In the genomic region with DNA sequence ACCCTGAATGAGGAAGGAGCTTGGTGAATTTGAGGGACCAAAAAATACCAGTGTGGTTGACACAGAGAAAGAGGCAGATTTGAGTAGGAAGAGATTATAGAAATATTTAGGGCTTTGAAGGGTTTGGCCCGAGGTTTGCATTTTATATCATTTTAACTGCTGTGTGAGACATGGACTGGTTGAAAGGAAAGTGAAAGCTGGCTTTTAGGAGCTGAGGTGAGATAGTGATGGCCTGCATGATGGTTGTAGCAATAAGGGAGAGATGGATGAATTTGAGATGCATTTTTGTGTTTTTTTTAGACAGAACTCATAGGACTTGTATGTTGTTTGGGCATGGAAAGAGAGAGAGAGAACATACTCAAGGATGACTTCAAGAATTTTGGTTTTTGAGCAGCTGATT, we compare ENCODE assay signal across 1 cellular context.
TF ChIP-seq lines count a peak whose summit lies in the region.

No MANE protein-coding gene starts in this region.

TF ChIP-seq in GM12878, 131 proteins besides CTCF, POLR2A, EP300 and RAD21 (continued from another document):
- TF ChIP-seq, protein P1, sequence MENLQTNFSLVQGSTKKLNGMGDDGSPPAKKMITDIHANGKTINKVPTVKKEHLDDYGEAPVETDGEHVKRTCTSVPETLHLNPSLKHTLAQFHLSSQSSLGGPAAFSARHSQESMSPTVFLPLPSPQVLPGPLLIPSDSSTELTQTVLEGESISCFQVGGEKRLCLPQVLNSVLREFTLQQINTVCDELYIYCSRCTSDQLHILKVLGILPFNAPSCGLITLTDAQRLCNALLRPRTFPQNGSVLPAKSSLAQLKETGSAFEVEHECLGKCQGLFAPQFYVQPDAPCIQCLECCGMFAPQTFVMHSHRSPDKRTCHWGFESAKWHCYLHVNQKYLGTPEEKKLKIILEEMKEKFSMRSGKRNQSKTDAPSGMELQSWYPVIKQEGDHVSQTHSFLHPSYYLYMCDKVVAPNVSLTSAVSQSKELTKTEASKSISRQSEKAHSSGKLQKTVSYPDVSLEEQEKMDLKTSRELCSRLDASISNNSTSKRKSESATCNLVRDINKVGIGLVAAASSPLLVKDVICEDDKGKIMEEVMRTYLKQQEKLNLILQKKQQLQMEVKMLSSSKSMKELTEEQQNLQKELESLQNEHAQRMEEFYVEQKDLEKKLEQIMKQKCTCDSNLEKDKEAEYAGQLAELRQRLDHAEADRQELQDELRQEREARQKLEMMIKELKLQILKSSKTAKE (IDR thresholded peaks at IDR 0.05; ENCODE audit: low read depth, poor library complexity, severe bottlenecking) = no peak
- no peak for TF ChIP-seq CREB1 (IDR thresholded peaks at IDR 0.05; ENCODE audit: low read depth)
- no peak for TF ChIP-seq MEF2A (IDR thresholded peaks at IDR 0.05; ENCODE audit: insufficient read depth, low read depth, low read length)
- no peak for TF ChIP-seq TCF3 (IDR thresholded peaks at IDR 0.05; ENCODE audit: borderline replicate concordance, insufficient read depth, low read depth, low read length)
- no peak for TF ChIP-seq BMI1 (IDR thresholded peaks at IDR 0.05; ENCODE audit: borderline replicate concordance)
- TF ChIP-seq IKZF1 (conservative IDR thresholded peaks at IDR 0.05) = no peak
- TF ChIP-seq KDM1A (IDR thresholded peaks at IDR 0.05; ENCODE audit: borderline replicate concordance) = no peak
- TF ChIP-seq LARP7 (IDR thresholded peaks at IDR 0.05) = no peak
- no peak for TF ChIP-seq TCF12 (IDR thresholded peaks at IDR 0.05; ENCODE audit: low read depth, low read length)
- no peak for TF ChIP-seq SRF (IDR thresholded peaks at IDR 0.05; ENCODE audit: low read depth in 2 of 2, low read length in 2 of 2)
- no peak for TF ChIP-seq SMAD5 (IDR thresholded peaks at IDR 0.05; ENCODE audit: low read depth)
- TF ChIP-seq CBX3 (IDR thresholded peaks at IDR 0.05; ENCODE audit: borderline replicate concordance, low read depth) = no peak
